In genomic region chr10:110007171-110007700, GRCh38 we compare ENCODE assay signal across 1 cellular context.
TF ChIP-seq lines count a peak whose summit lies in the region.

No MANE protein-coding gene starts in this region.

TF ChIP-seq in HepG2, 621 proteins besides CTCF, POLR2A, EP300 and RAD21 (continued from another document and continues in another):
- peak; percentile 74 for TF ChIP-seq YEATS4 (CRISPR knock-in tag; IDR thresholded peaks at IDR 0.05; ENCODE audit: borderline replicate concordance)
- no peak for TF ChIP-seq ZNF451 (CRISPR knock-in tag; IDR thresholded peaks at IDR 0.05)
- no peak for TF ChIP-seq ZBTB8A (CRISPR knock-in tag; IDR thresholded peaks at IDR 0.05; ENCODE audit: borderline replicate concordance, low read depth)
- peak; percentile 20; the same call in 1 of the 2 replicates for TF ChIP-seq MEIS2 (CRISPR knock-in tag; IDR thresholded peaks at IDR 0.05)
- TF ChIP-seq LRRFIP1 (CRISPR knock-in tag; conservative IDR thresholded peaks at IDR 0.05) = no peak
- no peak for TF ChIP-seq HDAC6 (IDR thresholded peaks at IDR 0.05; ENCODE audit: low read depth, low read length)
- TF ChIP-seq ZNF282 (IDR thresholded peaks at IDR 0.05; ENCODE audit: partially characterized antibody) = no peak
- peak; percentile 75 for TF ChIP-seq RXRA (CRISPR knock-in tag; IDR thresholded peaks at IDR 0.05)
- TF ChIP-seq NRL (CRISPR knock-in tag; IDR thresholded peaks at IDR 0.05; ENCODE audit: borderline replicate concordance) = no peak
- no peak for TF ChIP-seq RNF219 (CRISPR knock-in tag; IDR thresholded peaks at IDR 0.05)
- TF ChIP-seq ZNF574 (CRISPR knock-in tag; IDR thresholded peaks at IDR 0.05) = no peak
- no peak for TF ChIP-seq KLF15 (CRISPR knock-in tag; IDR thresholded peaks at IDR 0.05; ENCODE audit: borderline replicate concordance)
- TF ChIP-seq PITX1 (CRISPR knock-in tag; IDR thresholded peaks at IDR 0.05) = peak; percentile 65
- TF ChIP-seq ZFY (CRISPR knock-in tag; IDR thresholded peaks at IDR 0.05) = peak; percentile 90
- TF ChIP-seq KLF6 (CRISPR knock-in tag; IDR thresholded peaks at IDR 0.05) = no peak
- no peak for TF ChIP-seq SCMH1 (CRISPR knock-in tag; IDR thresholded peaks at IDR 0.05; ENCODE audit: borderline replicate concordance)
- TF ChIP-seq JUND (CRISPR knock-in tag; IDR thresholded peaks at IDR 0.05) = no peak
- no peak for TF ChIP-seq RFX5 (IDR thresholded peaks at IDR 0.05; ENCODE audit: low read depth, low read length)
- TF ChIP-seq PRDM15 (CRISPR knock-in tag; IDR thresholded peaks at IDR 0.05) = 0 out of 2 replicates have a peak, but pooled peaks have one; percentile 50
- peak; percentile 61; the same call in 1 of the 2 replicates for TF ChIP-seq ZSCAN21 (CRISPR knock-in tag; IDR thresholded peaks at IDR 0.05; ENCODE audit: borderline replicate concordance)
- TF ChIP-seq REST (IDR thresholded peaks at IDR 0.05; ENCODE audit: borderline replicate concordance in 1 of 2, low read depth in 1 of 2, low read length in 2 of 2) = peak in 1 of 2 experiments; percentile 7; a peak in 1 of 4 replicates
- no peak for TF ChIP-seq ZBTB33 (CRISPR knock-in tag; IDR thresholded peaks at IDR 0.05)
- no peak for TF ChIP-seq MXI1 (IDR thresholded peaks at IDR 0.05; ENCODE audit: borderline replicate concordance, low read depth, low read length)
- TF ChIP-seq NFKB2 (CRISPR knock-in tag; IDR thresholded peaks at IDR 0.05; ENCODE audit: borderline replicate concordance) = peak; percentile 79; the same call in 1 of the 2 replicates
- TF ChIP-seq BATF2 (CRISPR knock-in tag; IDR thresholded peaks at IDR 0.05) = no peak
- 0 out of 2 replicates have a peak, but pooled peaks have one; percentile 48 for TF ChIP-seq YEATS2 (CRISPR knock-in tag; IDR thresholded peaks at IDR 0.05; ENCODE audit: borderline replicate concordance)
- TF ChIP-seq ARID2 (CRISPR knock-in tag; IDR thresholded peaks at IDR 0.05; ENCODE audit: borderline replicate concordance) = no peak
- TF ChIP-seq ISL2 (CRISPR knock-in tag; IDR thresholded peaks at IDR 0.05) = peak; percentile 33
- peak; percentile 69; the same call in 1 of the 2 replicates for TF ChIP-seq MLXIP (CRISPR knock-in tag; IDR thresholded peaks at IDR 0.05; ENCODE audit: borderline replicate concordance)
- TF ChIP-seq ZNF550 (CRISPR knock-in tag; IDR thresholded peaks at IDR 0.05; ENCODE audit: borderline replicate concordance) = no peak
- TF ChIP-seq PREB (CRISPR knock-in tag; IDR thresholded peaks at IDR 0.05) = no peak
- no peak for TF ChIP-seq BHLHE40 (IDR thresholded peaks at IDR 0.05; ENCODE audit: low read length)
- TF ChIP-seq ZNF747 (CRISPR knock-in tag; IDR thresholded peaks at IDR 0.05; ENCODE audit: borderline replicate concordance) = no peak
- no peak for TF ChIP-seq RORA (CRISPR knock-in tag; IDR thresholded peaks at IDR 0.05)
- 0 out of 2 replicates have a peak, but pooled peaks have one; percentile 55 for TF ChIP-seq MYNN (CRISPR knock-in tag; IDR thresholded peaks at IDR 0.05; ENCODE audit: low read depth)
- TF ChIP-seq TARDBP (CRISPR knock-in tag; IDR thresholded peaks at IDR 0.05) = peak; percentile 44; the same call in 1 of the 2 replicates
